18 cellular contexts compared by ENCODE assay signal in the genomic region with DNA sequence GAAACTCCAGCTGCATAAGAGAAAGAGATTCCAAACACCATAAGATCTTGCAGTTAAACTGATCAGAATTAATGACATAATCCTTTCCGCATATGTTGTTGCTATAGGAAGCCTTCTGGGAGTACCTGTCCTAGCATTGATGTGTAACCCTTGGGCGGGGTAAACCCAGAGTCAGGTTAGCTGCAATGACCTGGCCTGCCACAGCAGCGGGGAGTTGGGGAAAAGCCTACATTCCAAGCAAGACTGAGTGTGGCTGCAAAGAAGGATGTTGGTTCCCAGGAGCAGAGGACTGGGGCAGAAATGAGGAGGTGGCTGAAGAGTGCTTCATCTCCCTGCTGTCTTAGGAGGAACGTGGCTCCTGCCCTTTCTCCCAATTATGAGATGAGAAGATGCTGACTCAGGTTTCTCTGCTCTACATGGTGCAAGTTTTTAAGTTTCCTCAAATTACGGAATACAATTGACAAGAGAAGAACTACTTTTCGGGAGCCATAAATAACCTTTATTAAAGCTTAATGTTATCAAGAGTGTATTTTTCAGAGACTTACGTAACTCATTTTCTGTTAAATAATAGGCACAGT.
DNase-seq lines count a peak whose midpoint lies in the region; ATAC-seq, FAIRE-seq and TF ChIP-seq lines count a peak whose summit lies in the region.
"Had no signal": no experiment of that assay in that cellular context is flagged by ENCODE, and none has a peak within 500 bp of the region (broad histone marks: within the 10 kb centered on the region; RNA-seq: fewer than 3 reads in every experiment).

No MANE protein-coding gene starts in this region.

- no peaks in the 10 kb centered on the region for H3K9me3 Mint-ChIP-seq in stimulated activated effector memory CD8-positive, alpha-beta T cell treated with anti-CD3 and anti-CD28 coated beads, Interleukin-12 subunit alpha, Interleukin-12 subunit beta, amount 100 ng/mL, for 72 hours

- no peak overlapping the region for H2AFZ ChIP-seq in HepG2 (ENCODE audit: low read length)

- H3K4me1 ChIP-seq in HepG2 (ENCODE audit: insufficient read depth, low read length) (no peaks in the 10 kb centered on the region), right lobe of liver (no peaks in the 10 kb centered on the region)

- WGBS in HepG2 (ENCODE audit: low lambda C conversion rate), result 26% methylated on average over 7 of the region's 7 CpGs
- WGBS in right lobe of liver (ENCODE audit: insufficient coverage, low coverage, low lambda C conversion rate, missing lambda C conversion rate), result 53% methylated on average over 7 of the region's 7 CpGs

- TF ChIP-seq CTCF in HepG2 (CRISPR knock-in tag; IDR thresholded peaks at IDR 0.05) (no peak), right lobe of liver (IDR thresholded peaks at IDR 0.05) (no peak), WERI-Rb-1 (IDR thresholded peaks at IDR 0.05; ENCODE audit: low read depth, low read length) (no peak)

- H3K9me3 ChIP-seq in HepG2 (ENCODE audit: low read length) (no peaks in the 10 kb centered on the region), right lobe of liver (no peaks in the 10 kb centered on the region), WERI-Rb-1 (ENCODE audit: severe bottlenecking) (no peaks in the 10 kb centered on the region)

- TF ChIP-seq POLR2A in HepG2 (IDR thresholded peaks at IDR 0.05; ENCODE audit: insufficient read depth in 1 of 2, low read depth in 2 of 2, low read length in 2 of 2) (no peak), right lobe of liver (IDR thresholded peaks at IDR 0.05) (no peak)

- no peaks in the 10 kb centered on the region for H3K36me3 ChIP-seq in HepG2 (replicated peaks in 1 of 2; ENCODE audit: control insufficient read depth in 1 of 2, insufficient read depth in 2 of 2, low read length in 2 of 2)
- H3K36me3 ChIP-seq in right lobe of liver, result no peaks in the 10 kb centered on the region
- no peaks in the 10 kb centered on the region for H3K36me3 ChIP-seq in WERI-Rb-1

- DNase-seq in HepG2 (ENCODE audit: low spot score), result no peak
- no peak for DNase-seq in right lobe of liver
- DNase-seq in WERI-Rb-1, result peak; percentile 70
- DNase-seq in iPS-NIHi7 (ENCODE audit: extremely low spot score), result peak; percentile 58
- DNase-seq in stimulated activated effector memory CD8-positive, alpha-beta T cell treated with anti-CD3 and anti-CD28 coated beads, Interleukin-12 subunit alpha, Interleukin-12 subunit beta, amount 100 ng/mL, for 72 hours (ENCODE audit: low spot score in 2 of 2), result no peak
- DNase-seq in stimulated activated CD4-positive, alpha-beta T cell treated with anti-CD3 and anti-CD28 coated beads, Interleukin-4, amount 100 ng/mL, for 4 hours, result no peak
- DNase-seq in OCI-M1 (lab: John Stamatoyannopoulos, UW), result no peak
- DNase-seq: DMS 273 treated with DMSO at 0.1 percent for 48 hours; GDM1; NCI-H1048; NCI-H146; NCI-H2081; NCI-H526; NK-92 treated with Interleukin-12 subunit alpha and Interleukin-12 subunit beta, amount 100 ng/mL, for 24 hours; RPMI8226 had no signal

- no peaks in the 10 kb centered on the region for H3K36me3 Mint-ChIP-seq in stimulated activated effector memory CD8-positive, alpha-beta T cell treated with anti-CD3 and anti-CD28 coated beads, Interleukin-12 subunit alpha, Interleukin-12 subunit beta, amount 100 ng/mL, for 72 hours

- no peak overlapping the region for H3K4me3 ChIP-seq in HepG2 (replicated peaks in 1 of 3; ENCODE audit: insufficient read depth in 1 of 3, low read depth in 2 of 3, low read length in 3 of 3)
- H3K4me3 ChIP-seq in right lobe of liver, result no peak overlapping the region
- H3K4me3 ChIP-seq in WERI-Rb-1 (ENCODE audit: low read depth, low read length), result no peak overlapping the region
- H3K4me3 ChIP-seq: GM12878 had no signal

- FAIRE-seq in HepG2 (lab: Jason Lieb, UNC), result no peak
- FAIRE-seq: GM12878 had no signal

- no peak overlapping the region for H3K27ac ChIP-seq in HepG2 (ENCODE audit: extremely low read length, insufficient read depth, low read length)
- no peak overlapping the region for H3K27ac ChIP-seq in right lobe of liver
- H3K27ac ChIP-seq in WERI-Rb-1, result no peak overlapping the region
- H3K27ac ChIP-seq: C4-2B had no signal

- no TSS peak for BruUV-seq in HepG2 (replicated peaks; lab: Mats Ljungman, UMichigan)

- in situ Hi-C loops in HepG2 (cut with HindIII; ENCODE audit: extremely low pct_ligation_motif_present, low pct_unique_long_range_greater_than_20kb), result no loop called here

- ATAC-seq in HepG2, result no peak
- ATAC-seq in right lobe of liver, result no peak
- no peak for ATAC-seq in stimulated activated effector memory CD8-positive, alpha-beta T cell treated with anti-CD3 and anti-CD28 coated beads, Interleukin-12 subunit alpha, Interleukin-12 subunit beta, amount 100 ng/mL, for 72 hours
- no peak for ATAC-seq in HG03139 (IDR thresholded peaks at IDR 0.05; ENCODE audit: unreplicated experiment)
- ATAC-seq: GM12878 had no signal

- H3K27me3 ChIP-seq in HepG2 (ENCODE audit: control insufficient read depth in 1 of 2, insufficient read depth in 2 of 2, low read length in 2 of 2) (peaks cover 0 to 11% of the 10 kb centered on the region in 2 experiments; a peak in 2 of 5 replicates), right lobe of liver (no peaks in the 10 kb centered on the region), WERI-Rb-1 (ENCODE audit: insufficient read depth, low read depth, severe bottlenecking) (no peaks in the 10 kb centered on the region)

- intact Hi-C loops in HepG2 (cut with micrococcal nuclease; ENCODE audit: unreplicated experiment), result no loop called here
- intact Hi-C loops in right lobe of liver (cut with DNase I), result no loop called here

- H3K79me2 ChIP-seq in HepG2 (ENCODE audit: insufficient read depth, low read length), result no peaks in the 10 kb centered on the region

- H3K4me2 ChIP-seq in HepG2 (ENCODE audit: low read depth, low read length), result no peak overlapping the region

- H3K27ac Mint-ChIP-seq in stimulated activated effector memory CD8-positive, alpha-beta T cell treated with anti-CD3 and anti-CD28 coated beads, Interleukin-12 subunit alpha, Interleukin-12 subunit beta, amount 100 ng/mL, for 72 hours, result no peak overlapping the region

- no peak overlapping the region for H3K9ac ChIP-seq in HepG2 (ENCODE audit: insufficient read depth, low read depth, low read length)

- H4K20me1 ChIP-seq in HepG2 (ENCODE audit: insufficient read depth, low read length), result no peaks in the 10 kb centered on the region

- CTCF ChIA-PET in HepG2 (lab: Yijun Ruan, JAX; ENCODE audit: low intra/inter-chr PET ratio, low total read pairs), result no interaction called here

- no peak for TF ChIP-seq EP300 in HepG2 (IDR thresholded peaks at IDR 0.05; ENCODE audit: low read depth in 2 of 2, low read length in 2 of 2)
- no peak for TF ChIP-seq EP300 in HepG2 (CRISPR knock-in tag; IDR thresholded peaks at IDR 0.05; ENCODE audit: borderline replicate concordance)

- no peak for TF ChIP-seq RAD21 in HepG2 (CRISPR knock-in tag; IDR thresholded peaks at IDR 0.05)

- no peak overlapping the region for H3K4me3 Mint-ChIP-seq in stimulated activated effector memory CD8-positive, alpha-beta T cell treated with anti-CD3 and anti-CD28 coated beads, Interleukin-12 subunit alpha, Interleukin-12 subunit beta, amount 100 ng/mL, for 72 hours

- H3K4me1 Mint-ChIP-seq in stimulated activated effector memory CD8-positive, alpha-beta T cell treated with anti-CD3 and anti-CD28 coated beads, Interleukin-12 subunit alpha, Interleukin-12 subunit beta, amount 100 ng/mL, for 72 hours, result no peaks in the 10 kb centered on the region

- POLR2A ChIA-PET in HepG2 (lab: Yijun Ruan, JAX), result no interaction called here

TF ChIP-seq in HepG2, 621 proteins besides CTCF, POLR2A, EP300 and RAD21:
- peak; percentile 85 to 93 for TF ChIP-seq MAFK (conservative IDR thresholded peaks at IDR 0.05 in 1 of 2, IDR thresholded peaks at IDR 0.05 in 1 of 2; ENCODE audit: low read length in 2 of 2)
- peak; percentile 79 for TF ChIP-seq MAFF (IDR thresholded peaks at IDR 0.05; ENCODE audit: low read depth, low read length)
- no peak for TF ChIP-seq ZNF724P (CRISPR knock-in tag; IDR thresholded peaks at IDR 0.05; ENCODE audit: borderline replicate concordance)

Comparison
In these comparisons a context has a peak if more than half of its experiments do, and no peak if none do; other contexts are left out.
1. DNase-seq: peak in WERI-Rb-1 (single experiment) and iPS-NIHi7 (single experiment); none in HepG2 (single experiment), right lobe of liver (0 of 3), stimulated activated effector memory CD8-positive, alpha-beta T cell treated with anti-CD3 and anti-CD28 coated beads, Interleukin-12 subunit alpha, Interleukin-12 subunit beta, amount 100 ng/mL, for 72 hours (0 of 2), stimulated activated CD4-positive, alpha-beta T cell treated with anti-CD3 and anti-CD28 coated beads, Interleukin-4, amount 100 ng/mL, for 4 hours (0 of 2) and OCI-M1 (single experiment).